In genomic region chr3:15055019-15055557, GRCh38 we compare ENCODE assay signal across 9 cellular contexts. TPM values are rescaled to one million over a fixed set of nuclear protein-coding genes. Genes with fewer than 3 reads are reported as not detected.
DNase-seq lines count a peak whose midpoint lies in the region; ATAC-seq, FAIRE-seq and TF ChIP-seq lines count a peak whose summit lies in the region.
"Had no signal": no experiment of that assay in that cellular context is flagged by ENCODE, and none has a peak within 500 bp of the region (broad histone marks: within the 10 kb centered on the region; RNA-seq: fewer than 3 reads in every experiment).

No MANE protein-coding gene starts in this region.

- H3K9me1 ChIP-seq in K562 (ENCODE audit: control insufficient read depth, insufficient read depth, low read length), result peaks cover 20% of the 10 kb centered on the region

- in situ Hi-C loops in K562 (cut with MboI), result no loop called here

- TF ChIP-seq CTCF in K562 (IDR thresholded peaks at IDR 0.05 in 2 of 3, conservative IDR thresholded peaks at IDR 0.05 in 1 of 3; ENCODE audit: insufficient read depth in 2 of 3, low read depth in 1 of 3, low read length in 3 of 3), result no peak

- BruUV-seq in K562 (replicated peaks; lab: Mats Ljungman, UMichigan), result no TSS peak

- peaks cover 97% of the 10 kb centered on the region for H3K36me3 Mint-ChIP-seq in stimulated activated effector memory CD8-positive, alpha-beta T cell treated with anti-CD3 and anti-CD28 coated beads, Interleukin-12 subunit alpha, Interleukin-12 subunit beta, amount 100 ng/mL, for 72 hours

- H3K4me1 ChIP-seq in K562 (replicated peaks in 1 of 2; ENCODE audit: control insufficient read depth in 2 of 2, insufficient read depth in 2 of 2, low read length in 2 of 2), result peaks cover 40 to 45% of the 10 kb centered on the region in 2 experiments

- WGBS in K562 (ENCODE audit: insufficient coverage, low coverage, missing lambda C conversion rate), result 90% methylated on average over 8 of the region's 8 CpGs

- TF ChIP-seq EP300 in K562 (IDR thresholded peaks at IDR 0.05; ENCODE audit: low read length), result no peak

- H3K79me2 ChIP-seq in K562 (ENCODE audit: control insufficient read depth, insufficient read depth, low read length), result peaks cover 97% of the 10 kb centered on the region

- peak overlapping the region; percentile 76 for H3K27ac Mint-ChIP-seq in stimulated activated effector memory CD8-positive, alpha-beta T cell treated with anti-CD3 and anti-CD28 coated beads, Interleukin-12 subunit alpha, Interleukin-12 subunit beta, amount 100 ng/mL, for 72 hours

- 0 out of 2 replicates have a peak, but pooled peaks have one; percentile 0 for TF ChIP-seq POLR2A in K562 (conservative IDR thresholded peaks at IDR 0.05)

- H3K4me1 Mint-ChIP-seq in stimulated activated effector memory CD8-positive, alpha-beta T cell treated with anti-CD3 and anti-CD28 coated beads, Interleukin-12 subunit alpha, Interleukin-12 subunit beta, amount 100 ng/mL, for 72 hours, result peaks cover 47% of the 10 kb centered on the region

- peak overlapping the region; percentile 18; the same call in 1 of the 3 replicates for H3K27ac ChIP-seq in K562 (ENCODE audit: extremely low read depth, low read depth, low read length)
- H3K27ac ChIP-seq: SK-N-MC had no signal

- H3K4me3 Mint-ChIP-seq in stimulated activated effector memory CD8-positive, alpha-beta T cell treated with anti-CD3 and anti-CD28 coated beads, Interleukin-12 subunit alpha, Interleukin-12 subunit beta, amount 100 ng/mL, for 72 hours, result peak overlapping the region; percentile 45

- intact Hi-C loops in K562 (cut with micrococcal nuclease), result no loop called here

- peak; percentile 79 for DNase-seq in activated naive CD4-positive, alpha-beta T cell treated with Interleukin-2 at 50 U/mL for 16 hours
- DNase-seq in activated naive CD4-positive, alpha-beta T cell (lab: John Stamatoyannopoulos, UW), result no peak
- DNase-seq in RPMI7951 (ENCODE audit: low read depth) (peak; percentile 31), K562 (ENCODE audit: extremely low read depth in 1 of 4, low spot score in 3 of 4) (peak in 2 of 4 experiments; percentile 35 to 55), NCI-H748 treated with DMSO at 0.1 percent for 48 hours (lab: John Stamatoyannopoulos, UW) (no peak), 8988T (no peak), globus pallidus (ENCODE audit: low spot score) (no peak)
- DNase-seq in stimulated activated effector memory CD8-positive, alpha-beta T cell treated with anti-CD3 and anti-CD28 coated beads, Interleukin-12 subunit alpha, Interleukin-12 subunit beta, amount 100 ng/mL, for 72 hours (ENCODE audit: low spot score in 2 of 2), result peak; percentile 45 to 82

- peak; percentile 37 for FAIRE-seq in K562 (lab: Jason Lieb, UNC)

- no peak overlapping the region for H3K4me2 ChIP-seq in K562 (ENCODE audit: insufficient read depth, low read length)

- H4K20me1 ChIP-seq in K562 (replicated peaks; ENCODE audit: control insufficient read depth, insufficient read depth, low read length), result peaks cover 35% of the 10 kb centered on the region

- no peaks in the 10 kb centered on the region for H3K27me3 ChIP-seq in K562 (ENCODE audit: control insufficient read depth in 2 of 2, insufficient read depth in 2 of 2, low read length in 2 of 2)

- no peak overlapping the region for H3K4me3 ChIP-seq in K562
- H3K4me3 ChIP-seq: SK-N-MC had no signal

- H3K9ac ChIP-seq in K562 (ENCODE audit: insufficient read depth in 1 of 2, low read depth in 2 of 2, low read length in 2 of 2), result no peak overlapping the region

- peaks cover 92% of the 10 kb centered on the region for H3K36me3 ChIP-seq in K562 (ENCODE audit: control insufficient read depth, insufficient read depth, low read length)

- H3K9me3 Mint-ChIP-seq in stimulated activated effector memory CD8-positive, alpha-beta T cell treated with anti-CD3 and anti-CD28 coated beads, Interleukin-12 subunit alpha, Interleukin-12 subunit beta, amount 100 ng/mL, for 72 hours, result no peaks in the 10 kb centered on the region

- no peak for ATAC-seq in K562
- ATAC-seq in stimulated activated effector memory CD8-positive, alpha-beta T cell treated with anti-CD3 and anti-CD28 coated beads, Interleukin-12 subunit alpha, Interleukin-12 subunit beta, amount 100 ng/mL, for 72 hours, result peak; percentile 97

- no peak for TF ChIP-seq RAD21 in K562 (CRISPR knock-in tag; conservative IDR thresholded peaks at IDR 0.05 in 1 of 2, IDR thresholded peaks at IDR 0.05 in 1 of 2)

- POLR2A ChIA-PET in K562 (lab: Yijun Ruan, JAX), result interaction anchor here (1.0 kb wide), 1 partner anchor 14 kb away, joined by 3 read pairs; no protein-coding TSS in a partner anchor

- H3K9me3 ChIP-seq in K562 (replicated peaks; ENCODE audit: control insufficient read depth, insufficient read depth, low read depth, low read length), result no peaks in the 10 kb centered on the region; the same call in 1 of the 2 replicates

- no peak overlapping the region for H2AFZ ChIP-seq in K562 (ENCODE audit: low read depth, low read length)

- CTCF ChIA-PET in K562 (lab: Yijun Ruan, JAX; ENCODE audit: low intra/inter-chr PET ratio), result interaction anchor here (0.7 kb wide), 1 partner anchor 22 kb away, joined by 3 read pairs; no protein-coding TSS in a partner anchor

TF ChIP-seq in K562, 482 proteins besides CTCF, POLR2A, EP300 and RAD21 (continues in another document):
- TF ChIP-seq ZNF316 (IDR thresholded peaks at IDR 0.05) (peak; percentile 68), RFX7 (CRISPR knock-in tag; IDR thresholded peaks at IDR 0.05) (no peak)
- TF ChIP-seq, protein P1, sequence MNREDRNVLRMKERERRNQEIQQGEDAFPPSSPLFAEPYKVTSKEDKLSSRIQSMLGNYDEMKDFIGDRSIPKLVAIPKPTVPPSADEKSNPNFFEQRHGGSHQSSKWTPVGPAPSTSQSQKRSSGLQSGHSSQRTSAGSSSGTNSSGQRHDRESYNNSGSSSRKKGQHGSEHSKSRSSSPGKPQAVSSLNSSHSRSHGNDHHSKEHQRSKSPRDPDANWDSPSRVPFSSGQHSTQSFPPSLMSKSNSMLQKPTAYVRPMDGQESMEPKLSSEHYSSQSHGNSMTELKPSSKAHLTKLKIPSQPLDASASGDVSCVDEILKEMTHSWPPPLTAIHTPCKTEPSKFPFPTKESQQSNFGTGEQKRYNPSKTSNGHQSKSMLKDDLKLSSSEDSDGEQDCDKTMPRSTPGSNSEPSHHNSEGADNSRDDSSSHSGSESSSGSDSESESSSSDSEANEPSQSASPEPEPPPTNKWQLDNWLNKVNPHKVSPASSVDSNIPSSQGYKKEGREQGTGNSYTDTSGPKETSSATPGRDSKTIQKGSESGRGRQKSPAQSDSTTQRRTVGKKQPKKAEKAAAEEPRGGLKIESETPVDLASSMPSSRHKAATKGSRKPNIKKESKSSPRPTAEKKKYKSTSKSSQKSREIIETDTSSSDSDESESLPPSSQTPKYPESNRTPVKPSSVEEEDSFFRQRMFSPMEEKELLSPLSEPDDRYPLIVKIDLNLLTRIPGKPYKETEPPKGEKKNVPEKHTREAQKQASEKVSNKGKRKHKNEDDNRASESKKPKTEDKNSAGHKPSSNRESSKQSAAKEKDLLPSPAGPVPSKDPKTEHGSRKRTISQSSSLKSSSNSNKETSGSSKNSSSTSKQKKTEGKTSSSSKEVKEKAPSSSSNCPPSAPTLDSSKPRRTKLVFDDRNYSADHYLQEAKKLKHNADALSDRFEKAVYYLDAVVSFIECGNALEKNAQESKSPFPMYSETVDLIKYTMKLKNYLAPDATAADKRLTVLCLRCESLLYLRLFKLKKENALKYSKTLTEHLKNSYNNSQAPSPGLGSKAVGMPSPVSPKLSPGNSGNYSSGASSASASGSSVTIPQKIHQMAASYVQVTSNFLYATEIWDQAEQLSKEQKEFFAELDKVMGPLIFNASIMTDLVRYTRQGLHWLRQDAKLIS (CRISPR knock-in tag; IDR thresholded peaks at IDR 0.05), result no peak

RNA-seq across cellular contexts. Expression of gene MRPS25, which starts 10.0 kb away (rescaled TPM):
- 11.3 and 20.8 TPM in 2 replicates for total RNA-seq in RPMI7951 (2014; rRNA removed; shearing (Covaris generic))
- total RNA-seq in K562 (2011; cell fraction: chromatin; rRNA removed; ENCODE audit: low replicate concordance), result 136 and 184 TPM in 2 replicates
- 111 and 116 TPM in 2 replicates for total RNA-seq in K562 (2011; cell fraction: nucleolus; rRNA removed)
- 128 and 170 TPM in 2 replicates for total RNA-seq in K562 (2011; cell fraction: nucleoplasm; rRNA removed)
- total RNA-seq in K562 (2014; rRNA removed), result 78.2 and 98.6 TPM in 2 replicates
- 75.1 and 77.8 TPM in 2 replicates for total RNA-seq in K562 (2014; rRNA removed; fragmentation: Illumina TruSeq; extraction: Trizol)
- total RNA-seq in K562 (2015; rRNA removed; fragmentation: Illumina TruSeq; extraction: Trizol), result 75.2 and 90.2 TPM in 2 replicates
- total RNA-seq in K562 (2021), result 129 and 132 TPM in 2 replicates
- 72.6 and 105 TPM in 2 replicates for polyA plus RNA-seq in K562 (2011; rRNA removed)
- polyA plus RNA-seq in K562 (2011; cell fraction: cytosol; rRNA removed), result 49.2 and 74.6 TPM in 2 replicates
- polyA plus RNA-seq in K562 (2011; cell fraction: nucleus; rRNA removed), result 124 and 217 TPM in 2 replicates
- polyA plus RNA-seq in K562 (2012), result 78.2 and 99.3 TPM in 2 replicates
- 86.8 and 110 TPM in 2 replicates for polyA plus RNA-seq in K562 (2014; fragmentation: Illumina TruSeq; extraction: Trizol)
- polyA plus RNA-seq in K562 (2014; fragmentation: Nextera tagmentation; extraction: Ambion mirVana), result 10 to 100 TPM; 34.3 to 65.1 TPM
- polyA plus RNA-seq in K562 (2014; rRNA removed), result 125 and 144 TPM in 2 replicates
- polyA minus RNA-seq in K562 (2011; rRNA and poly(A)+ RNA removed), result 43.5 and 47.9 TPM in 2 replicates
- polyA minus RNA-seq in K562 (2011; cell fraction: cytosol; rRNA and poly(A)+ RNA removed), result 30.4 and 48.6 TPM in 2 replicates
- 77.3 and 89.3 TPM in 2 replicates for polyA minus RNA-seq in K562 (2011; cell fraction: nucleus; rRNA and poly(A)+ RNA removed)

RNA-seq across cellular contexts. Expression of gene RBSN, which starts 43.9 kb away (rescaled TPM):
- total RNA-seq in RPMI7951 (2014; rRNA removed; shearing (Covaris generic)), result 9.6 and 12.9 TPM in 2 replicates
- 60.6 and 86.6 TPM in 2 replicates for total RNA-seq in K562 (2011; cell fraction: chromatin; rRNA removed; ENCODE audit: low replicate concordance)
- 27.2 and 28.7 TPM in 2 replicates for total RNA-seq in K562 (2011; cell fraction: nucleolus; rRNA removed)
- 44.5 and 45.6 TPM in 2 replicates for total RNA-seq in K562 (2011; cell fraction: nucleoplasm; rRNA removed)
- total RNA-seq in K562 (2014; rRNA removed), result 14.1 and 21.1 TPM in 2 replicates
- total RNA-seq in K562 (2014; rRNA removed; fragmentation: Illumina TruSeq; extraction: Trizol), result 18.3 and 20.8 TPM in 2 replicates
- total RNA-seq in K562 (2015; rRNA removed; fragmentation: Illumina TruSeq; extraction: Trizol), result 17.5 and 19.0 TPM in 2 replicates
- 18.7 and 19.6 TPM in 2 replicates for total RNA-seq in K562 (2021)
- polyA plus RNA-seq in K562 (2011; rRNA removed), result 15.7 and 16.8 TPM in 2 replicates
- polyA plus RNA-seq in K562 (2011; cell fraction: cytosol; rRNA removed), result 8.2 and 10.9 TPM in 2 replicates
- 18.9 and 27.5 TPM in 2 replicates for polyA plus RNA-seq in K562 (2011; cell fraction: nucleus; rRNA removed)
- polyA plus RNA-seq in K562 (2012), result 11.2 and 15.3 TPM in 2 replicates
- 13.9 and 15.0 TPM in 2 replicates for polyA plus RNA-seq in K562 (2014; fragmentation: Illumina TruSeq; extraction: Trizol)
- 1 to 10 TPM; 2.9 to 4.2 TPM for polyA plus RNA-seq in K562 (2014; fragmentation: Nextera tagmentation; extraction: Ambion mirVana)
- 12.1 and 12.8 TPM in 2 replicates for polyA plus RNA-seq in K562 (2014; rRNA removed)
- polyA minus RNA-seq in K562 (2011; rRNA and poly(A)+ RNA removed), result 28.4 and 33.3 TPM in 2 replicates
- 13.7 and 14.6 TPM in 2 replicates for polyA minus RNA-seq in K562 (2011; cell fraction: cytosol; rRNA and poly(A)+ RNA removed)
- 11.4 and 19.7 TPM in 2 replicates for polyA minus RNA-seq in K562 (2011; cell fraction: nucleus; rRNA and poly(A)+ RNA removed)

Comparison
In these comparisons a context has a peak if more than half of its experiments do, and no peak if none do; other contexts are left out.
1. DNase-seq: peak in activated naive CD4-positive, alpha-beta T cell treated with Interleukin-2 at 50 U/mL for 16 hours (single experiment), RPMI7951 (single experiment) and stimulated activated effector memory CD8-positive, alpha-beta T cell treated with anti-CD3 and anti-CD28 coated beads, Interleukin-12 subunit alpha, Interleukin-12 subunit beta, amount 100 ng/mL, for 72 hours (2 of 2); none in activated naive CD4-positive, alpha-beta T cell (0 of 4), NCI-H748 treated with DMSO at 0.1 percent for 48 hours (single experiment), 8988T (single experiment) and globus pallidus (single experiment).